ENCODE assay signal across 9 cellular contexts in genomic region chr9:69173497-69173890, GRCh38.
DNase-seq lines count a peak whose midpoint lies in the region; ATAC-seq and TF ChIP-seq lines count a peak whose summit lies in the region.
"Had no signal": no experiment of that assay in that cellular context is flagged by ENCODE, and none has a peak within 500 bp of the region (broad histone marks: within the 10 kb centered on the region; RNA-seq: fewer than 3 reads in every experiment).

No MANE protein-coding gene starts in this region.

- H3K4me1 ChIP-seq in HUES6 (ENCODE audit: control insufficient read depth, insufficient read depth, low read length), result peaks cover 55% of the 10 kb centered on the region

- CTCF ChIA-PET in HEK293T (lab: Yijun Ruan, JAX), result no interaction called here

- no peak for TF ChIP-seq CTCF in choroid plexus epithelial cell (conservative IDR thresholded peaks at IDR 0.05; ENCODE audit: low read depth, low read length)
- no peak for TF ChIP-seq CTCF in nephron progenitor cell (IDR thresholded peaks at IDR 0.05)

- POLR2A ChIA-PET in HEK293T (lab: Yijun Ruan, JAX), result interaction anchor here (0.9 kb wide), 1 partner anchor 10 kb away, joined by 3 read pairs; no protein-coding TSS in a partner anchor

- H3K9me3 ChIP-seq in HUES6 (ENCODE audit: control insufficient read depth, insufficient read depth, low read depth, low read length), result no peaks in the 10 kb centered on the region

- H3K27me3 Mint-ChIP-seq in nephron progenitor cell (ENCODE audit: low read depth, poor library complexity), result peaks cover 32% of the 10 kb centered on the region

- H3K4me3 Mint-ChIP-seq in nephron progenitor cell, result peak overlapping the region; percentile 82

- ATAC-seq in GM18861 (IDR thresholded peaks at IDR 0.05; ENCODE audit: unreplicated experiment) (peak; percentile 7), HG02759 (IDR thresholded peaks at IDR 0.05; ENCODE audit: unreplicated experiment) (no peak)

- DNase-seq in choroid plexus epithelial cell (ENCODE audit: low read depth) (no peak), nephron progenitor cell (no peak), NCI-H187 (lab: John Stamatoyannopoulos, UW) (no peak), NCI-H345 (lab: John Stamatoyannopoulos, UW) (no peak), HEK293T (ENCODE audit: extremely low spot score) (no peak)

- peaks cover 18% of the 10 kb centered on the region for H3K27me3 ChIP-seq in HUES6 (ENCODE audit: control insufficient read depth, insufficient read depth, low read length)

- H3K27ac ChIP-seq in HUES6 (ENCODE audit: low read depth, low read length), result no peak overlapping the region; the same call in 1 of the 2 replicates
- H3K27ac ChIP-seq: VCaP had no signal

- H3K27ac Mint-ChIP-seq in nephron progenitor cell, result no peak overlapping the region

- H3K4me3 ChIP-seq in HUES6 (ENCODE audit: low read depth, low read length) (peak overlapping the region; percentile 84), choroid plexus epithelial cell (ENCODE audit: low read depth, low read length) (peak overlapping the region; percentile 86)

- peak overlapping the region; percentile 70 for H3K9ac ChIP-seq in HUES6 (ENCODE audit: low read length)

- H3K36me3 Mint-ChIP-seq in nephron progenitor cell (ENCODE audit: low read depth), result no peaks in the 10 kb centered on the region

- H3K9me3 Mint-ChIP-seq in nephron progenitor cell, result no peaks in the 10 kb centered on the region

- H3K4me1 Mint-ChIP-seq in nephron progenitor cell, result peaks cover 46% of the 10 kb centered on the region

- no peaks in the 10 kb centered on the region for H3K36me3 ChIP-seq in HUES6 (ENCODE audit: control insufficient read depth, insufficient read depth, low read length)

TF ChIP-seq in HEK293T, 16 proteins besides CTCF, POLR2A, EP300 and RAD21:
- TF ChIP-seq L3MBTL2 (conservative IDR thresholded peaks at IDR 0.05) (no peak; the same call in 1 of the 2 replicates), NFRKB (IDR thresholded peaks at IDR 0.05) (no peak), HDGF (IDR thresholded peaks at IDR 0.05; ENCODE audit: borderline replicate concordance) (no peak)
TF ChIP-seq in HEK293T: peak in this region for 0.
